Comparison of ENCODE assay signal across 8 cellular contexts in the genomic region with DNA sequence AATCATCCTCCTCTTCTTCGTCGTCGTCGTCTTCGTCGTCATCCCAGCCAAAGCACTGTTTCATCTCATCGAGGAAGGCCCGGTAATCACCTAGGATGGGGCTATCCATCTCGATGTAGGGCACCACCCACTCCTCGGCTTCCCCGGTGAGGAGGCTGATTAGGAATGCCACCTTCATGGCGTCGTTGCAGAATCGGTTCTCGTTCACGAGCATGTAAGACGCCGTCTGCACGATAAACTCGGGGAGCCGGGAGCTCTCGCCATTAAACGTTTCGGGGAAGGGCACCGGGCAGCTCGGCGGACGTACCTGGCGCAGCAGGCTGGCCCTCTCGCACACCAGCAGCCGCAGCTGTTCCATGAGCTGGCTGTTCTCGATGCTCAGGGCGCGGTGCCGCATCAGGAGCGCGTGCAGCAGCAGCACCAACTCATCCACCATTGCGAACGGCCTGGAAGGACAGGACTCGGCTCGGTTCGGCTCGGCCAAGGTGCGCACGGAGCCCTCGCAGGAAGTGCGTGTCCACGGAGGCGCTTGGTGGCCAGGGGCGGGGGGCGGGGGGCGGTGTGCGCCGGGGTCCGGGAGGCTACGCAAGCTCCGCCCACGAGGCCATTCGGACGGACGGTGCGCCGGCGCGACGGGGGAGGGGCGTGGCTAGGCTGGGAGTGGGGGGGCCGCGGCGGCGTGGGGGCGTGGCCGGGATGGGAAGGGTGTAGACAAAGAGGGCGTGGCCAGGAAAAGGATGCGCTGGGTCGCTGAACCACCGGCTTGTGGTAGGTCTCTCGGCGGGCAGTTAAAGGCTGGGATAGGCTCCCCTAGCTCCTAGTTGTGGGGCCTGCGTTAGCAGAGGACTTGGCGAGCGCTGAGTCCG. TPM values are rescaled to one million over a fixed set of nuclear protein-coding genes. Genes with fewer than 3 reads are reported as not detected.
DNase-seq lines count a peak whose midpoint lies in the region; ATAC-seq, FAIRE-seq and TF ChIP-seq lines count a peak whose summit lies in the region.

A gene (minus strand): TSS at position 544 of the 866 bp plus-strand sequence. CDS start 108 bp downstream, at position 436.

- peaks cover 0 to 4% (median 0%) of the 10 kb centered on the region in 4 experiments; a peak in 3 of 7 replicates for H3K4me1 ChIP-seq in H1 (replicated peaks in 1 of 4; ENCODE audit: control insufficient read depth in 3 of 4, insufficient read depth in 4 of 4, low read length in 3 of 4)
- peaks cover 3% of the 10 kb centered on the region for H3K4me1 ChIP-seq in mesenchymal stem cell (ENCODE audit: control insufficient read depth, insufficient read depth, low read depth, low read length)

- peak in 1 of 2 experiments; percentile 60; a peak in 2 of 3 replicates for TF ChIP-seq POLR2A in H1 (IDR thresholded peaks at IDR 0.05; ENCODE audit: control extremely low read depth in 1 of 2, low read depth in 2 of 2, low read length in 2 of 2)

- H3K14ac ChIP-seq in H1 (ENCODE audit: insufficient read length) (no peak within 1 kb of the TSS), mesenchymal stem cell (ENCODE audit: low read length in 2 of 2) (peak within 1 kb of the TSS in 1 of 2 experiments; percentile 99)

- CTCF ChIA-PET in H1 (lab: Charles Lee; ENCODE audit: partially characterized antibody): no interaction called here

- H2BK120ac ChIP-seq in H1 (replicated peaks; ENCODE audit: low read depth, low read length) (no peak within 1 kb of the TSS), mesenchymal stem cell (ENCODE audit: low read depth, low read length) (no peak within 1 kb of the TSS)

- no peak within 1 kb of the TSS for H3K56ac ChIP-seq in H1 (replicated peaks; ENCODE audit: insufficient read length, low read depth, low read length)

- TF ChIP-seq EP300 in H1 (IDR thresholded peaks at IDR 0.05; ENCODE audit: borderline replicate concordance in 1 of 2, low read depth in 2 of 2, low read length in 2 of 2): no peak

- peak within 1 kb of the TSS; percentile 80; the same call in 1 of the 2 replicates for H2BK12ac ChIP-seq in H1 (ENCODE audit: low read depth, low read length)
- no peak within 1 kb of the TSS for H2BK12ac ChIP-seq in mesenchymal stem cell (ENCODE audit: low read length in 2 of 2)

- TF ChIP-seq CTCF in H1 (IDR thresholded peaks at IDR 0.05; ENCODE audit: control extremely low read depth in 1 of 3, insufficient read depth in 1 of 3, low read depth in 1 of 3, low read length in 3 of 3): no peak

- H3K36me3 ChIP-seq in H1 (ENCODE audit: control insufficient read depth in 2 of 4, insufficient read depth in 4 of 4, low read length in 3 of 4) (no peaks in the 10 kb centered on the region; a peak in 1 of 8 replicates), mesenchymal stem cell (ENCODE audit: control insufficient read depth in 1 of 2, insufficient read depth in 2 of 2, low read depth in 1 of 2, low read length in 2 of 2) (no peaks in the 10 kb centered on the region)

- no peaks in the 10 kb centered on the region for H3K9me3 ChIP-seq in H1 (ENCODE audit: insufficient read depth in 2 of 2, low read depth in 1 of 2, low read length in 1 of 2)
- no peaks in the 10 kb centered on the region for H3K9me3 ChIP-seq in mesenchymal stem cell (ENCODE audit: control insufficient read depth, low read length)

- H3K4me2 ChIP-seq in H1 (ENCODE audit: insufficient read depth in 1 of 2, low read depth in 2 of 2, low read length in 2 of 2) (peak within 1 kb of the TSS; percentile 76 to 81), mesenchymal stem cell (ENCODE audit: low read length, poor library complexity, severe bottlenecking) (peak within 1 kb of the TSS; percentile 73)

- H3K79me2 ChIP-seq in H1 (ENCODE audit: control insufficient read depth in 1 of 2, insufficient read depth in 2 of 2, low read length in 2 of 2): peaks cover 0 to 9% of the 10 kb centered on the region in 2 experiments; a peak in 1 of 4 replicates

- no peak within 1 kb of the TSS for H3K23ac ChIP-seq in H1 (ENCODE audit: insufficient read length)
- H3K23ac ChIP-seq in mesenchymal stem cell (ENCODE audit: low read length in 2 of 2): peak within 1 kb of the TSS in 1 of 2 experiments; percentile 52

- H4K5ac ChIP-seq in H1 (ENCODE audit: insufficient read length, low read depth, low read length): peak within 1 kb of the TSS; percentile 90

- H3K18ac ChIP-seq in H1 (ENCODE audit: extremely low read depth, low read length) (peak within 1 kb of the TSS; percentile 78), mesenchymal stem cell (ENCODE audit: low read depth in 1 of 2, low read length in 2 of 2) (peak within 1 kb of the TSS; percentile 29 to 98)

- H2BK5ac ChIP-seq in H1 (ENCODE audit: low read depth, low read length) (peak within 1 kb of the TSS; percentile 94), mesenchymal stem cell (ENCODE audit: low read depth, low read length, poor library complexity, severe bottlenecking) (no peak within 1 kb of the TSS)

- H2AFZ ChIP-seq in H1 (ENCODE audit: low read length) (0 out of 2 replicates have a peak within 1 kb of the TSS, but pooled peaks have one; percentile 20), mesenchymal stem cell (ENCODE audit: low read depth, low read length) (peak within 1 kb of the TSS; percentile 92)

- H3K23me2 ChIP-seq in H1 (ENCODE audit: low read depth, low read length): no peaks in the 10 kb centered on the region

- ATAC-seq in GM18519 (IDR thresholded peaks at IDR 0.05; ENCODE audit: low FRiP score, unreplicated experiment): no peak

- no peaks in the 10 kb centered on the region for H3K27me3 ChIP-seq in H1 (replicated peaks in 1 of 4; ENCODE audit: control insufficient read depth in 3 of 4, extremely low read depth in 1 of 4, insufficient read depth in 3 of 4, low read length in 3 of 4)
- H3K27me3 ChIP-seq in mesenchymal stem cell (ENCODE audit: control insufficient read depth in 1 of 2, insufficient read depth in 1 of 2, low read length in 2 of 2): no peaks in the 10 kb centered on the region

- 2% methylated on average over 26 of the region's 83 CpGs; no CpG with 5 or more reads in 1 of the 2 experiments for WGBS in H1 (ENCODE audit: extremely low coverage in 1 of 2, insufficient coverage in 1 of 2, insufficient read length in 1 of 2, insufficient replicate concordance in 2 of 2, low coverage in 1 of 2, low lambda C conversion rate in 2 of 2, missing lambda C conversion rate in 1 of 2), 2 experiments
- under 1% methylated on average over 49 of the region's 83 CpGs for WGBS in mesenchymal stem cell

- H2BK20ac ChIP-seq in H1 (ENCODE audit: low read length): no peak within 1 kb of the TSS

- H3K4ac ChIP-seq in H1 (replicated peaks; ENCODE audit: insufficient read length, low read depth, low read length) (peak within 1 kb of the TSS; percentile 57), mesenchymal stem cell (ENCODE audit: low read depth in 1 of 2, low read length in 2 of 2) (peak within 1 kb of the TSS in 1 of 2 experiments; percentile 94)

- H4K8ac ChIP-seq in H1 (ENCODE audit: extremely low read depth, insufficient read depth, low read length) (peak within 1 kb of the TSS; percentile 89), mesenchymal stem cell (ENCODE audit: low read length) (peak within 1 kb of the TSS; percentile 75)

- peak within 1 kb of the TSS; percentile 52 for H4K91ac ChIP-seq in H1 (replicated peaks; ENCODE audit: insufficient read length, low read length)
- H4K91ac ChIP-seq in mesenchymal stem cell (ENCODE audit: low read length): peak within 1 kb of the TSS; percentile 90

- no peaks in the 10 kb centered on the region; the same call in 1 of the 2 replicates for H3K79me1 ChIP-seq in H1 (ENCODE audit: low read depth, low read length)
- H3K79me1 ChIP-seq in mesenchymal stem cell (replicated peaks; ENCODE audit: low read length, poor library complexity, severe bottlenecking): peaks cover 5% of the 10 kb centered on the region

- peak within 1 kb of the TSS; percentile 75; the same call in 1 of the 2 replicates for H3K27ac ChIP-seq in H1 (ENCODE audit: low read depth, low read length)
- H3K27ac ChIP-seq in mesenchymal stem cell (ENCODE audit: low read length, poor library complexity, severe bottlenecking): peak within 1 kb of the TSS; percentile 54

- H4K20me1 ChIP-seq in H1 (replicated peaks in 1 of 2; ENCODE audit: control insufficient read depth in 1 of 2, insufficient read depth in 2 of 2, low read length in 2 of 2): peaks cover 0 to 4% of the 10 kb centered on the region in 2 experiments

- no peak for FAIRE-seq in H1 (lab: Jason Lieb, UNC)

- H3K4me3 ChIP-seq in H1 (ENCODE audit: extremely low read depth in 1 of 4, insufficient read depth in 2 of 4, low read depth in 3 of 4, low read length in 4 of 4): peak within 1 kb of the TSS; percentile 67 to 96 (median 77)
- peak within 1 kb of the TSS; percentile 87 to 88 for H3K4me3 ChIP-seq in mesenchymal stem cell (ENCODE audit: insufficient read depth in 1 of 2, low read depth in 1 of 2, low read length in 2 of 2)

- POLR2A ChIA-PET in H1 (lab: Charles Lee; ENCODE audit: partially characterized antibody): interaction anchor here (1.0 to 1.5 kb wide), 2 partner anchors 87 to 355 kb away, joined by 3 to 6 read pairs; no protein-coding TSS in a partner anchor

- H2BK15ac ChIP-seq in H1 (ENCODE audit: low read length) (0 out of 2 replicates have a peak within 1 kb of the TSS, but pooled peaks have one; percentile 61), mesenchymal stem cell (ENCODE audit: low read depth, poor library complexity, severe bottlenecking) (no peak within 1 kb of the TSS)

- TF ChIP-seq RAD21 in H1 (IDR thresholded peaks at IDR 0.05 in 1 of 2, conservative IDR thresholded peaks at IDR 0.05 in 1 of 2; ENCODE audit: low read depth in 2 of 2, low read length in 2 of 2): no peak

- DNase-seq in EH (ENCODE audit: low read depth): peak; percentile 73
- peak; percentile 89 for DNase-seq in NCI-H2227 treated with DMSO at 0.1 percent for 48 hours (lab: John Stamatoyannopoulos, UW)
- peak; percentile 68 for DNase-seq in activated CD8-positive, alpha-beta memory T cell treated with anti-CD3 and anti-CD28 coated beads, Interleukin-2, amount 50 U/mL, for 4 hours
- DNase-seq in H1 (ENCODE audit: low read depth in 1 of 2, low spot score in 2 of 2): peak; percentile 70 to 86
- peak; percentile 76 for DNase-seq in mesenchymal stem cell
- DNase-seq in stimulated activated CD4-positive, alpha-beta T cell treated with anti-CD3 and anti-CD28 coated beads, TNF-alpha, amount 100 ng/mL, for 24 hours (ENCODE audit: low read depth in 3 of 3): peak; percentile 30 to 68 (median 46)
- no peak for DNase-seq in GF-D8 (lab: John Stamatoyannopoulos, UW)

- peak within 1 kb of the TSS; percentile 36 to 92 (median 87) for H3K9ac ChIP-seq in H1 (replicated peaks in 1 of 4; ENCODE audit: extremely low read depth in 1 of 4, low read depth in 3 of 4, low read length in 3 of 4)
- H3K9ac ChIP-seq in mesenchymal stem cell (ENCODE audit: low read length): peak within 1 kb of the TSS; percentile 91

- H2AK5ac ChIP-seq in H1 (ENCODE audit: low read depth, low read length): 0 out of 2 replicates have a peak within 1 kb of the TSS, but pooled peaks have one; percentile 75
- no peak within 1 kb of the TSS for H2AK5ac ChIP-seq in mesenchymal stem cell (ENCODE audit: low read length, severe bottlenecking)

RNA-seq across cellular contexts. Expression of the gene that starts here (rescaled TPM):
- total RNA-seq in H1 (2021; fragmentation: NEBNext Ultra II Directional; extraction: Animal tissue kit (Norgen Biotek cat#: 25700)): 52.4 and 52.7 TPM in 2 replicates
- 19.1 and 35.9 TPM in 2 replicates for polyA plus RNA-seq in H1 (2011; rRNA removed)
- 12.2 TPM for polyA plus RNA-seq in H1 (2011; cell fraction: cytosol; rRNA removed)
- polyA plus RNA-seq in H1 (2011; cell fraction: nucleus; rRNA removed): 49.5 TPM
- polyA plus RNA-seq in H1 (2012, experiment 1 of 2): 60.2 to 68.5 TPM (median 64.4 TPM) in 4 replicates
- 88.0 TPM for polyA plus RNA-seq in H1 (2012, experiment 2 of 2)
- polyA plus RNA-seq in H1 (2013, experiment 1 of 2): 68.9 TPM
- polyA plus RNA-seq in H1 (2013, experiment 2 of 2): 73.5 TPM
- 7.7 and 10.6 TPM in 2 replicates for polyA minus RNA-seq in H1 (2011; rRNA and poly(A)+ RNA removed)
- 17.0 TPM for polyA minus RNA-seq in H1 (2011; cell fraction: cytosol; rRNA and poly(A)+ RNA removed)
- 15.6 TPM for polyA minus RNA-seq in H1 (2011; cell fraction: nucleus; rRNA and poly(A)+ RNA removed)
- 89.1 TPM for polyA plus RNA-seq in mesenchymal stem cell (2013, experiment 1 of 2)
- 88.6 TPM for polyA plus RNA-seq in mesenchymal stem cell (2013, experiment 2 of 2)
